In the genomic region with DNA sequence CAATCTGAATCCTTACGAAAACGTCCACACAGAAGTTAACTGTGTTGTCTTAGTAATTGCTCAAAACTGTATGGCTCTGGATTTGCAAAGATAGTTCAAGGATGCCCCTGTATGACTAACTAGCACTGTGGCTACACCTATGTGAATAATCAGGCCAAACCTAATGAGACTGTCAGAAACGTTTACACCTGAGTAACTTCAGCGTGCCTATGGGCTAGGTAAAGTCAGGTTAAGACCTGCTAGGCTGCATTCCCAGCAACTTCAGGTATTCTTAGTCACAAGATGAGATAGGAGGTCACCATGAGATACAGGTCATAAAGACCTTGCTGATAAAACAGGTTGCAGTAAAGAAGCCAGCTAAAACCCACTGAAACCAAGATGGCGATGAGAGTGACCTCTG, we compare ENCODE assay signal across 1 cellular context.
TF ChIP-seq lines count a peak whose summit lies in the region.

No MANE protein-coding gene starts in this region.

TF ChIP-seq in GM23338, 12 proteins besides CTCF, POLR2A, EP300 and RAD21 (continued from another document):
- no peak for TF ChIP-seq EZH2 (IDR thresholded peaks at IDR 0.05; ENCODE audit: low read depth, unreplicated experiment)
- no peak for TF ChIP-seq EZH2phosphoT487 (IDR thresholded peaks at IDR 0.05; ENCODE audit: unreplicated experiment)
- TF ChIP-seq CREB1 (CRISPR knock-in tag; IDR thresholded peaks at IDR 0.05; ENCODE audit: low read depth) = no peak
- TF ChIP-seq NANOG (IDR thresholded peaks at IDR 0.05; ENCODE audit: borderline replicate concordance) = no peak
- no peak for TF ChIP-seq ZNF331 (CRISPR knock-in tag; IDR thresholded peaks at IDR 0.05; ENCODE audit: low read depth)
- TF ChIP-seq, protein P1, sequence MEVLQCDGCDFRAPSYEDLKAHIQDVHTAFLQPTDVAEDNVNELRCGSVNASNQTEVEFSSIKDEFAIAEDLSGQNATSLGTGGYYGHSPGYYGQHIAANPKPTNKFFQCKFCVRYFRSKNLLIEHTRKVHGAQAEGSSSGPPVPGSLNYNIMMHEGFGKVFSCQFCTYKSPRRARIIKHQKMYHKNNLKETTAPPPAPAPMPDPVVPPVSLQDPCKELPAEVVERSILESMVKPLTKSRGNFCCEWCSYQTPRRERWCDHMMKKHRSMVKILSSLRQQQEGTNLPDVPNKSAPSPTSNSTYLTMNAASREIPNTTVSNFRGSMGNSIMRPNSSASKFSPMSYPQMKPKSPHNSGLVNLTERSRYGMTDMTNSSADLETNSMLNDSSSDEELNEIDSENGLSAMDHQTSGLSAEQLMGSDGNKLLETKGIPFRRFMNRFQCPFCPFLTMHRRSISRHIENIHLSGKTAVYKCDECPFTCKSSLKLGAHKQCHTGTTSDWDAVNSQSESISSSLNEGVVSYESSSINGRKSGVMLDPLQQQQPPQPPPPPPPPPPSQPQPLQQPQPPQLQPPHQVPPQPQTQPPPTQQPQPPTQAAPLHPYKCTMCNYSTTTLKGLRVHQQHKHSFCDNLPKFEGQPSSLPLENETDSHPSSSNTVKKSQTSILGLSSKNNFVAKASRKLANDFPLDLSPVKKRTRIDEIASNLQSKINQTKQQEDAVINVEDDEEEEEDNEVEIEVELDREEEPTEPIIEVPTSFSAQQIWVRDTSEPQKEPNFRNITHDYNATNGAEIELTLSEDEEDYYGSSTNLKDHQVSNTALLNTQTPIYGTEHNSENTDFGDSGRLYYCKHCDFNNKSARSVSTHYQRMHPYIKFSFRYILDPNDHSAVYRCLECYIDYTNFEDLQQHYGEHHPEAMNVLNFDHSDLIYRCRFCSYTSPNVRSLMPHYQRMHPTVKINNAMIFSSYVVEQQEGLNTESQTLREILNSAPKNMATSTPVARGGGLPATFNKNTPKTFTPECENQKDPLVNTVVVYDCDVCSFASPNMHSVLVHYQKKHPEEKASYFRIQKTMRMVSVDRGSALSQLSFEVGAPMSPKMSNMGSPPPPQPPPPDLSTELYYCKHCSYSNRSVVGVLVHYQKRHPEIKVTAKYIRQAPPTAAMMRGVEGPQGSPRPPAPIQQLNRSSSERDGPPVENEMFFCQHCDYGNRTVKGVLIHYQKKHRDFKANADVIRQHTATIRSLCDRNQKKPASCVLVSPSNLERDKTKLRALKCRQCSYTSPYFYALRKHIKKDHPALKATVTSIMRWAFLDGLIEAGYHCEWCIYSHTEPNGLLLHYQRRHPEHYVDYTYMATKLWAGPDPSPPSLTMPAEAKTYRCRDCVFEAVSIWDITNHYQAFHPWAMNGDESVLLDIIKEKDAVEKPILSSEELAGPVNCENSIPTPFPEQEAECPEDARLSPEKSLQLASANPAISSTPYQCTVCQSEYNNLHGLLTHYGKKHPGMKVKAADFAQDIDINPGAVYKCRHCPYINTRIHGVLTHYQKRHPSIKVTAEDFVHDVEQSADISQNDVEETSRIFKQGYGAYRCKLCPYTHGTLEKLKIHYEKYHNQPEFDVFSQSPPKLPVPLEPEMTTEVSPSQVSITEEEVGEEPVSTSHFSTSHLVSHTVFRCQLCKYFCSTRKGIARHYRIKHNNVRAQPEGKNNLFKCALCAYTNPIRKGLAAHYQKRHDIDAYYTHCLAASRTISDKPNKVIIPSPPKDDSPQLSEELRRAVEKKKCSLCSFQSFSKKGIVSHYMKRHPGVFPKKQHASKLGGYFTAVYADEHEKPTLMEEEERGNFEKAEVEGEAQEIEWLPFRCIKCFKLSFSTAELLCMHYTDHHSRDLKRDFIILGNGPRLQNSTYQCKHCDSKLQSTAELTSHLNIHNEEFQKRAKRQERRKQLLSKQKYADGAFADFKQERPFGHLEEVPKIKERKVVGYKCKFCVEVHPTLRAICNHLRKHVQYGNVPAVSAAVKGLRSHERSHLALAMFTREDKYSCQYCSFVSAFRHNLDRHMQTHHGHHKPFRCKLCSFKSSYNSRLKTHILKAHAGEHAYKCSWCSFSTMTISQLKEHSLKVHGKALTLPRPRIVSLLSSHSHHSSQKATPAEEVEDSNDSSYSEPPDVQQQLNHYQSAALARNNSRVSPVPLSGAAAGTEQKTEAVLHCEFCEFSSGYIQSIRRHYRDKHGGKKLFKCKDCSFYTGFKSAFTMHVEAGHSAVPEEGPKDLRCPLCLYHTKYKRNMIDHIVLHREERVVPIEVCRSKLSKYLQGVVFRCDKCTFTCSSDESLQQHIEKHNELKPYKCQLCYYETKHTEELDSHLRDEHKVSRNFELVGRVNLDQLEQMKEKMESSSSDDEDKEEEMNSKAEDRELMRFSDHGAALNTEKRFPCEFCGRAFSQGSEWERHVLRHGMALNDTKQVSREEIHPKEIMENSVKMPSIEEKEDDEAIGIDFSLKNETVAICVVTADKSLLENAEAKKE (CRISPR knock-in tag; IDR thresholded peaks at IDR 0.05) = no peak
- TF ChIP-seq POLR2AphosphoS5 (IDR thresholded peaks at IDR 0.05; ENCODE audit: low read depth) = no peak
